ENCODE assay signal across 17 cellular contexts in the genomic region with DNA sequence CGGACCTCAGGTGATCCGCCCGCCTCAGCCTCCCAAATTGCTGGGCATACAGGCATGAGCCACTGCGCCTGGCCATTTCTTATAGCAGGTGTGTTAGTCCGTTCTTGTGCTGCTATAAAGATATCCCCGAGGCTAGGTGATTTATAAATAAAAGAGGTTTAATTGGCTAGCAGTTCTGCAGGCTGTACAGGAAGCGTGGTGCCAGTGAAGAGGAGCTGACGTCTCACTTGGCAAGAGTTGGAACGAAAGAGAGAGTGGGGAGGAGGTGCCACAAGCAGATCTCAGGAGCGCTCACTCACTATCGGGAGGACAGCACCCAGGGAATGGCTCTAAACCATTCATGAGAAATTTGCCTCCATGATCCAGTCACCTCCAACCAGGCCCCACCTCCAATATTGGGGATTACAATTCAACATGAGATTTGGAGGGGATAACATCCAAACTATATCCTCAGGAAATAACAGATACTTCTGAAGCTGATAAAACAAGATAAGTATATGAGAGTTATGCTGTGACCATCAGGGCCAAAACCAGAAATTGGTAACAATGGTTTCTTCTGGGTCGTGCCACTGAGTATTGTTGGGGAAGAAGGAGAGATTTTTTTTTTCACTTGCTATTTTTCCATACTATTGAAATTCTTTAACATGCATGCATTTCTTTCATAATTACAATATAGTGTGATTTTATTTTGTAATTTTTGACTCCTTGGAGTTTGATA. TPM values are rescaled to one million over a fixed set of nuclear protein-coding genes. Genes with fewer than 3 reads are reported as not detected.
DNase-seq lines count a peak whose midpoint lies in the region; ATAC-seq, FAIRE-seq and TF ChIP-seq lines count a peak whose summit lies in the region.
"Had no signal": no experiment of that assay in that cellular context is flagged by ENCODE, and none has a peak within 500 bp of the region (broad histone marks: within the 10 kb centered on the region; RNA-seq: fewer than 3 reads in every experiment).

No MANE protein-coding gene starts in this region.

- TF ChIP-seq CTCF in K562 (IDR thresholded peaks at IDR 0.05 in 2 of 3, conservative IDR thresholded peaks at IDR 0.05 in 1 of 3; ENCODE audit: insufficient read depth in 2 of 3, low read depth in 1 of 3, low read length in 3 of 3) (no peak), lower lobe of right lung (IDR thresholded peaks at IDR 0.05) (no peak)

- no peak overlapping the region for H3K4me3 ChIP-seq in K562
- H3K4me3 ChIP-seq in lower lobe of right lung: no peak overlapping the region
- H3K4me3 ChIP-seq in GM23248: no peak overlapping the region
- H3K4me3 ChIP-seq: adrenal gland, BLaER1, uterus had no signal

- H3K36me3 ChIP-seq in K562 (ENCODE audit: control insufficient read depth, insufficient read depth, low read length) (no peaks in the 10 kb centered on the region), lower lobe of right lung (no peaks in the 10 kb centered on the region), GM23248 (ENCODE audit: low read depth) (no peaks in the 10 kb centered on the region)
- H3K36me3 ChIP-seq: adrenal gland, BLaER1, uterus had no signal

- no peak overlapping the region for H3K27ac ChIP-seq in K562 (ENCODE audit: extremely low read depth, low read depth, low read length)
- no peak overlapping the region for H3K27ac ChIP-seq in lower lobe of right lung
- H3K27ac ChIP-seq in GM23248: no peak overlapping the region
- H3K27ac ChIP-seq: adrenal gland, BLaER1, uterus had no signal

- no peaks in the 10 kb centered on the region for H3K9me1 ChIP-seq in K562 (ENCODE audit: control insufficient read depth, insufficient read depth, low read length)

- H4K20me1 ChIP-seq in K562 (replicated peaks; ENCODE audit: control insufficient read depth, insufficient read depth, low read length): no peaks in the 10 kb centered on the region
- no peaks in the 10 kb centered on the region for H4K20me1 ChIP-seq in GM23248 (ENCODE audit: insufficient read depth)
- H4K20me1 ChIP-seq: BLaER1 had no signal

- no TSS peak for BruUV-seq in K562 (replicated peaks; lab: Mats Ljungman, UMichigan)

- no peak for DNase-seq in GM12892 (ENCODE audit: insufficient read length)
- DNase-seq in NCI-H146 (lab: John Stamatoyannopoulos, UW): peak; percentile 51
- DNase-seq in K562 (ENCODE audit: extremely low read depth in 1 of 4, low spot score in 3 of 4): no peak
- no peak for DNase-seq in lower lobe of right lung
- no peak for DNase-seq in GM23248
- DNase-seq in hepatic stellate cell (ENCODE audit: low spot score): no peak
- DNase-seq: adrenal gland; head of caudate nucleus; natural killer cell; NCI-H187; OCI-M1; stimulated activated CD4-positive, alpha-beta T cell treated with anti-CD3 and anti-CD28 coated beads, Interleukin-2, amount 100 ng/mL, for 48 hours; uterus had no signal

- H3F3A ChIP-seq in GM23248 (ENCODE audit: insufficient read depth): no peaks in the 10 kb centered on the region

- POLR2A ChIA-PET in K562 (lab: Yijun Ruan, JAX): interaction anchor here (0.7 to 3.5 kb wide), 2 partner anchors 8 to 27 kb away, joined by 4 to 20 read pairs; no protein-coding TSS in a partner anchor

- H2AFZ ChIP-seq in K562 (ENCODE audit: low read depth, low read length): 0 out of 2 replicates have a peak overlapping the region, but pooled peaks have one; percentile 14
- no peak overlapping the region for H2AFZ ChIP-seq in GM23248

- H3K4me2 ChIP-seq in K562 (ENCODE audit: insufficient read depth, low read length) (no peak overlapping the region), GM23248 (ENCODE audit: unreplicated experiment) (no peak overlapping the region)
- H3K4me2 ChIP-seq: BLaER1 had no signal

- FAIRE-seq in GM12892 (lab: Jason Lieb, UNC) (peak; percentile 42), K562 (lab: Jason Lieb, UNC) (no peak)

- 49% methylated on average over 12 of the region's 12 CpGs for WGBS in K562 (ENCODE audit: insufficient coverage, low coverage, missing lambda C conversion rate)
- 64 to 68% methylated on average over 12 of the region's 12 CpGs for WGBS in GM23248 (ENCODE audit: low coverage in 1 of 2, low lambda C conversion rate in 2 of 2, missing lambda C conversion rate in 2 of 2), 2 experiments

- ATAC-seq in K562 (no peak), lower lobe of right lung (peak; percentile 52 to 72), GM21360 (IDR thresholded peaks at IDR 0.05; ENCODE audit: unreplicated experiment) (no peak), GM21390 (IDR thresholded peaks at IDR 0.05; ENCODE audit: unreplicated experiment) (no peak)
- ATAC-seq: left lobe of liver, natural killer cell had no signal

- CTCF ChIA-PET in K562 (lab: Yijun Ruan, JAX; ENCODE audit: low intra/inter-chr PET ratio): no interaction called here

- intact Hi-C loops in K562 (cut with micrococcal nuclease) (no loop called here), lower lobe of right lung (cut with DNase I) (no loop called here)

- in situ Hi-C loops in K562 (cut with MboI): no loop called here
- in situ Hi-C loops in GM23248 (cut with MboI): no loop called here

- TF ChIP-seq RAD21 in K562 (CRISPR knock-in tag; conservative IDR thresholded peaks at IDR 0.05 in 1 of 2, IDR thresholded peaks at IDR 0.05 in 1 of 2): no peak

- H3K79me2 ChIP-seq in K562 (ENCODE audit: control insufficient read depth, insufficient read depth, low read length): no peaks in the 10 kb centered on the region
- H3K79me2 ChIP-seq in GM23248 (ENCODE audit: insufficient read depth): no peaks in the 10 kb centered on the region

- H3K4me1 ChIP-seq in K562 (replicated peaks in 1 of 2; ENCODE audit: control insufficient read depth in 2 of 2, insufficient read depth in 2 of 2, low read length in 2 of 2): peaks cover 4 to 5% of the 10 kb centered on the region in 2 experiments; a peak in 3 of 5 replicates
- peaks cover 8% of the 10 kb centered on the region for H3K4me1 ChIP-seq in lower lobe of right lung
- no peaks in the 10 kb centered on the region for H3K4me1 ChIP-seq in GM23248 (ENCODE audit: insufficient read depth)
- H3K4me1 ChIP-seq: adrenal gland, uterus had no signal

- H3K9ac ChIP-seq in K562 (ENCODE audit: insufficient read depth in 1 of 2, low read depth in 2 of 2, low read length in 2 of 2): 0 out of 4 replicates have a peak overlapping the region, but pooled peaks of 1 of the 2 experiments have one; percentile 33
- no peak overlapping the region for H3K9ac ChIP-seq in GM23248
- H3K9ac ChIP-seq: BLaER1 had no signal

- no peak for TF ChIP-seq EP300 in K562 (IDR thresholded peaks at IDR 0.05; ENCODE audit: low read length)

- TF ChIP-seq POLR2A in GM12892 (IDR thresholded peaks at IDR 0.05; ENCODE audit: low read depth, low read length) (no peak), K562 (conservative IDR thresholded peaks at IDR 0.05) (no peak)

- H3K27me3 ChIP-seq in K562 (ENCODE audit: control insufficient read depth in 2 of 2, insufficient read depth in 2 of 2, low read length in 2 of 2): no peaks in the 10 kb centered on the region
- H3K27me3 ChIP-seq in lower lobe of right lung (ENCODE audit: low read depth): no peaks in the 10 kb centered on the region
- H3K27me3 ChIP-seq in GM23248 (replicated peaks; ENCODE audit: insufficient read depth): no peaks in the 10 kb centered on the region
- H3K27me3 ChIP-seq: adrenal gland, BLaER1, uterus had no signal

- H3K9me3 ChIP-seq in K562 (replicated peaks; ENCODE audit: control insufficient read depth, insufficient read depth, low read depth, low read length): no peaks in the 10 kb centered on the region; the same call in 1 of the 2 replicates
- no peaks in the 10 kb centered on the region for H3K9me3 ChIP-seq in lower lobe of right lung
- no peaks in the 10 kb centered on the region for H3K9me3 ChIP-seq in GM23248 (ENCODE audit: low read depth)
- H3K9me3 ChIP-seq: adrenal gland, uterus had no signal

- H3K9me2 ChIP-seq in GM23248 (ENCODE audit: insufficient read depth): no peaks in the 10 kb centered on the region

RNA-seq across cellular contexts. Expression of gene RMC1, which starts 7.4 kb away (rescaled TPM):
- polyA plus RNA-seq in GM12892 (2012; ENCODE audit: missing spikeins): 22.8 TPM
- 65.5 and 73.0 TPM in 2 replicates for total RNA-seq in K562 (2011; cell fraction: chromatin; rRNA removed; ENCODE audit: low replicate concordance)
- total RNA-seq in K562 (2011; cell fraction: nucleolus; rRNA removed): 31.1 and 40.4 TPM in 2 replicates
- 34.7 and 39.7 TPM in 2 replicates for total RNA-seq in K562 (2011; cell fraction: nucleoplasm; rRNA removed)
- total RNA-seq in K562 (2014; rRNA removed) (25.3 and 35.3 TPM in 2 replicates), K562 (2014; rRNA removed; fragmentation: Illumina TruSeq; extraction: Trizol) (38.6 and 41.6 TPM in 2 replicates), K562 (2015; rRNA removed; fragmentation: Illumina TruSeq; extraction: Trizol) (35.5 and 39.9 TPM in 2 replicates), K562 (2021) (37.1 and 42.1 TPM in 2 replicates), lower lobe of right lung (34.2 TPM)
- polyA plus RNA-seq in K562 (2011; rRNA removed) (20.3 and 40.1 TPM in 2 replicates), K562 (2014; fragmentation: Illumina TruSeq; extraction: Trizol) (39.0 and 42.4 TPM in 2 replicates), K562 (2014; fragmentation: Nextera tagmentation; extraction: Ambion mirVana) (10 to 100 TPM in 1 of 2 experiments, 1 to 10 TPM in 1; 7.5 to 10.5 TPM), K562 (2014; rRNA removed) (31.9 and 32.0 TPM in 2 replicates), GM23248 (2016; fragmentation: Nextera tagmentation; extraction: Ambion mirVana) (22.1 and 24.9 TPM in 2 replicates)
- polyA plus RNA-seq in K562 (2011; cell fraction: cytosol; rRNA removed): 23.3 and 34.9 TPM in 2 replicates
- polyA plus RNA-seq in K562 (2011; cell fraction: nucleus; rRNA removed): 66.0 and 76.2 TPM in 2 replicates
- 32.4 and 38.8 TPM in 2 replicates for polyA plus RNA-seq in K562 (2012)
- 16.4 and 22.5 TPM in 2 replicates for polyA minus RNA-seq in K562 (2011; rRNA and poly(A)+ RNA removed)
- 16.3 and 19.6 TPM in 2 replicates for polyA minus RNA-seq in K562 (2011; cell fraction: cytosol; rRNA and poly(A)+ RNA removed)
- polyA minus RNA-seq in K562 (2011; cell fraction: nucleus; rRNA and poly(A)+ RNA removed): 17.0 and 21.2 TPM in 2 replicates
- 13.3 and 22.8 TPM in 2 replicates for total RNA-seq in GM23248 (2014; rRNA removed; shearing (Covaris generic))

RNA-seq across cellular contexts. Expression of gene RIOK3, which starts 42.8 kb away (rescaled TPM):
- 65.7 TPM for polyA plus RNA-seq in GM12892 (2012; ENCODE audit: missing spikeins)
- total RNA-seq in K562 (2011; cell fraction: chromatin; rRNA removed; ENCODE audit: low replicate concordance): 90.6 and 225 TPM in 2 replicates
- 55.7 and 61.2 TPM in 2 replicates for total RNA-seq in K562 (2011; cell fraction: nucleolus; rRNA removed)
- total RNA-seq in K562 (2011; cell fraction: nucleoplasm; rRNA removed): 83.1 and 87.0 TPM in 2 replicates
- 52.1 and 63.1 TPM in 2 replicates for total RNA-seq in K562 (2014; rRNA removed)
- total RNA-seq in K562 (2014; rRNA removed; fragmentation: Illumina TruSeq; extraction: Trizol): 85.2 and 99.9 TPM in 2 replicates
- total RNA-seq in K562 (2015; rRNA removed; fragmentation: Illumina TruSeq; extraction: Trizol): 72.2 and 73.3 TPM in 2 replicates
- total RNA-seq in K562 (2021): 61.2 and 62.9 TPM in 2 replicates
- 85.1 and 89.5 TPM in 2 replicates for polyA plus RNA-seq in K562 (2011; rRNA removed)
- 26.9 and 30.9 TPM in 2 replicates for polyA plus RNA-seq in K562 (2011; cell fraction: cytosol; rRNA removed)
- polyA plus RNA-seq in K562 (2011; cell fraction: nucleus; rRNA removed): 50.2 and 79.8 TPM in 2 replicates
- 67.3 and 78.4 TPM in 2 replicates for polyA plus RNA-seq in K562 (2012)
- polyA plus RNA-seq in K562 (2014; fragmentation: Illumina TruSeq; extraction: Trizol): 71.4 and 80.5 TPM in 2 replicates
- 10 to 100 TPM; 21.4 to 39.4 TPM for polyA plus RNA-seq in K562 (2014; fragmentation: Nextera tagmentation; extraction: Ambion mirVana)
- 53.9 and 57.4 TPM in 2 replicates for polyA plus RNA-seq in K562 (2014; rRNA removed)
- 109 and 130 TPM in 2 replicates for polyA minus RNA-seq in K562 (2011; rRNA and poly(A)+ RNA removed)
- 68.5 and 72.1 TPM in 2 replicates for polyA minus RNA-seq in K562 (2011; cell fraction: cytosol; rRNA and poly(A)+ RNA removed)
- 33.3 and 66.6 TPM in 2 replicates for polyA minus RNA-seq in K562 (2011; cell fraction: nucleus; rRNA and poly(A)+ RNA removed)
- total RNA-seq in lower lobe of right lung: 64.1 TPM
- total RNA-seq in GM23248 (2014; rRNA removed; shearing (Covaris generic)): 71.7 and 89.3 TPM in 2 replicates
- polyA plus RNA-seq in GM23248 (2016; fragmentation: Nextera tagmentation; extraction: Ambion mirVana): 78.4 and 81.8 TPM in 2 replicates

Comparison
In these comparisons a context has a peak if more than half of its experiments do, and no peak if none do; other contexts are left out.
1. ATAC-seq: peak in lower lobe of right lung (2 of 2); none in K562 (single experiment), GM21360 (single experiment) and GM21390 (single experiment).